21 cellular contexts compared by ENCODE assay signal in the genomic region with DNA sequence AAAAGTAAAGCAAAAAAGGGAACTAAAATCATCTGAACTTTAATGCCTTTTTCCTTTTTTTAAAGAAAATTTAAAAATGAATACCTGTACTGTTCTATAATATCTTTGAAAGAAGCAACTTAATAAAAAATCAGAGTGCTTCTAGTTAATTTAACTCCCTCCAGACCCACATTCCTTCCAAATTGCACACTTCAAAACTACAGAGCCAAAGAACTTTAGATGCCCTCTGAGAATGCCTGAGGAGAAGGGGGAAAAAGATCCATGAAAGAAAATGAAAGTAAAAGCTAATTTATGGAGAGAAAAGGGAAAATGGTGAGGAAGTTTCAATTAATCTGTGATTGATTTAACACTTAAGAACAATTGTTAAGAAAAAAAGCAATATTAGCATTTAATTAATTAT.
DNase-seq lines count a peak whose midpoint lies in the region; ATAC-seq and TF ChIP-seq lines count a peak whose summit lies in the region.
"Had no signal": no experiment of that assay in that cellular context is flagged by ENCODE, and none has a peak within 500 bp of the region (broad histone marks: within the 10 kb centered on the region; RNA-seq: fewer than 3 reads in every experiment).

No MANE protein-coding gene starts in this region.

- no peak overlapping the region for H3K18ac ChIP-seq in IMR-90 (ENCODE audit: low read depth, low read length)

- in situ Hi-C loops in IMR-90 (cut with MboI; ENCODE audit: low sequenced_read_pairs), result no loop called here

- TF ChIP-seq CTCF in A673 (conservative IDR thresholded peaks at IDR 0.05; ENCODE audit: low read depth, low read length) (no peak), IMR-90 (conservative IDR thresholded peaks at IDR 0.05; ENCODE audit: low read depth, low read length) (no peak), brain (conservative IDR thresholded peaks at IDR 0.05) (no peak), omental fat pad (IDR thresholded peaks at IDR 0.05) (no peak)

- POLR2A ChIA-PET in A673 (lab: Charles Lee; ENCODE audit: low non-redundant PET), result no interaction called here
- POLR2A ChIA-PET in IMR-90 (lab: Charles Lee; ENCODE audit: unreplicated experiment), result no interaction called here

- no peak overlapping the region for H3K9ac ChIP-seq in IMR-90 (ENCODE audit: low read depth, low read length)

- H3K79me1 ChIP-seq in IMR-90 (ENCODE audit: low read depth in 1 of 2, low read length in 2 of 2), result no peaks in the 10 kb centered on the region

- no peak for TF ChIP-seq RAD21 in IMR-90 (IDR thresholded peaks at IDR 0.05; ENCODE audit: low read length)

- H2AK5ac ChIP-seq in IMR-90 (ENCODE audit: low read depth, low read length), result no peak overlapping the region

- H3K9me3 ChIP-seq in A673 (ENCODE audit: low read depth, low read length, poor library complexity, severe bottlenecking) (peaks cover 5% of the 10 kb centered on the region), IMR-90 (ENCODE audit: control insufficient read depth, insufficient read depth, low read length) (no peaks in the 10 kb centered on the region)

- H3K4me3 ChIP-seq in A673 (ENCODE audit: low read depth, low read length, poor library complexity, severe bottlenecking) (no peak overlapping the region), IMR-90 (ENCODE audit: insufficient read depth, low read depth, low read length) (no peak overlapping the region)
- H3K4me3 ChIP-seq: MG63 had no signal

- H4K91ac ChIP-seq in IMR-90 (ENCODE audit: insufficient read depth, low read depth, low read length), result no peak overlapping the region

- no peak overlapping the region for H2BK20ac ChIP-seq in IMR-90 (ENCODE audit: low read depth, low read length)

- H3K36me3 ChIP-seq in A673 (ENCODE audit: insufficient read depth, low read length, poor library complexity, severe bottlenecking) (no peaks in the 10 kb centered on the region), IMR-90 (ENCODE audit: control insufficient read depth, insufficient read depth, low read length) (no peaks in the 10 kb centered on the region)
- H3K36me3 ChIP-seq: MG63 had no signal

- dilution Hi-C loops in IMR-90 (cut with HindIII; ENCODE audit: low sequenced_read_pairs, unreplicated experiment), result no loop called here

- H3K4me2 ChIP-seq in IMR-90 (ENCODE audit: low read depth, low read length), result peak overlapping the region; percentile 77

- peak overlapping the region in 3 of 5 experiments; percentile 25 to 87 (median 62) for H3K27ac Mint-ChIP-seq in brain
- no peak overlapping the region for H3K27ac Mint-ChIP-seq in activated naive CD4-positive, alpha-beta T cell treated with anti-CD3 and anti-CD28 coated beads, Interleukin-2, amount 10 ng/mL, durations not matched to agents 7 days and 5 days
- H3K27ac Mint-ChIP-seq: CD8-positive, alpha-beta memory T cell; IgD-negative memory B cell had no signal

- no peaks in the 10 kb centered on the region for H4K20me1 ChIP-seq in IMR-90 (ENCODE audit: insufficient read depth, low read length)

- H3K27me3 ChIP-seq in A673 (replicated peaks; ENCODE audit: insufficient read depth, low read depth, low read length, poor library complexity), result no peaks in the 10 kb centered on the region
- H3K27me3 ChIP-seq in IMR-90 (ENCODE audit: control insufficient read depth, insufficient read depth, low read length), result no peaks in the 10 kb centered on the region
- H3K27me3 ChIP-seq: MG63 had no signal

- TF ChIP-seq POLR2A in IMR-90 (IDR thresholded peaks at IDR 0.05; ENCODE audit: low read depth, low read length), result no peak

- H2BK120ac ChIP-seq in IMR-90 (ENCODE audit: low read depth, low read length), result no peak overlapping the region

- H3K4me1 Mint-ChIP-seq in brain, result peaks cover 35% of the 10 kb centered on the region
- H3K4me1 Mint-ChIP-seq in activated naive CD4-positive, alpha-beta T cell treated with anti-CD3 and anti-CD28 coated beads, Interleukin-2, amount 10 ng/mL, durations not matched to agents 7 days and 5 days, result no peaks in the 10 kb centered on the region
- H3K4me1 Mint-ChIP-seq: CD8-positive, alpha-beta memory T cell; IgD-negative memory B cell had no signal

- H3K9me1 ChIP-seq in IMR-90 (ENCODE audit: insufficient read depth, low read length), result 0 out of 2 replicates have a peak, but pooled peaks cover 5% of the 10 kb centered on the region

- H3K27me3 Mint-ChIP-seq in brain, result no peaks in the 10 kb centered on the region
- H3K27me3 Mint-ChIP-seq in activated naive CD4-positive, alpha-beta T cell treated with anti-CD3 and anti-CD28 coated beads, Interleukin-2, amount 10 ng/mL, durations not matched to agents 7 days and 5 days, result no peaks in the 10 kb centered on the region
- H3K27me3 Mint-ChIP-seq: CD8-positive, alpha-beta memory T cell; IgD-negative memory B cell had no signal

- no peak overlapping the region for H3K56ac ChIP-seq in IMR-90 (ENCODE audit: extremely low read depth, insufficient read depth, low read length)

- H2AK9ac ChIP-seq in IMR-90 (replicated peaks; ENCODE audit: low read depth, low read length, poor library complexity), result no peak overlapping the region

- H4K5ac ChIP-seq in IMR-90 (ENCODE audit: low read depth, low read length), result no peak overlapping the region

- H3K4ac ChIP-seq in IMR-90 (ENCODE audit: low read depth, low read length), result no peak overlapping the region

- H3K4me1 ChIP-seq in A673 (ENCODE audit: insufficient read depth, low read length, poor library complexity, severe bottlenecking) (peaks cover 21% of the 10 kb centered on the region), IMR-90 (ENCODE audit: control insufficient read depth, insufficient read depth, low read length) (peaks cover 4% of the 10 kb centered on the region; the same call in 1 of the 2 replicates)

- H3K27ac ChIP-seq in A673 (ENCODE audit: low read depth, low read length, poor library complexity, severe bottlenecking) (no peak overlapping the region), IMR-90 (ENCODE audit: insufficient read depth, low read length) (no peak overlapping the region)
- H3K27ac ChIP-seq: HL-60 had no signal

- no peak overlapping the region for H3K23ac ChIP-seq in IMR-90 (ENCODE audit: low read depth, low read length)

- no peak overlapping the region for H4K8ac ChIP-seq in IMR-90 (ENCODE audit: low read depth in 2 of 2, low read length in 2 of 2)

- H3K14ac ChIP-seq in IMR-90 (replicated peaks; ENCODE audit: low read depth, low read length), result no peak overlapping the region

- H3K4me3 Mint-ChIP-seq in brain, result peak overlapping the region in 3 of 5 experiments; percentile 5 to 75 (median 25)
- H3K4me3 Mint-ChIP-seq in activated naive CD4-positive, alpha-beta T cell treated with anti-CD3 and anti-CD28 coated beads, Interleukin-2, amount 10 ng/mL, durations not matched to agents 7 days and 5 days, result no peak overlapping the region
- H3K4me3 Mint-ChIP-seq: CD8-positive, alpha-beta memory T cell; H9; IgD-negative memory B cell had no signal

- no peak overlapping the region for H2AFZ ChIP-seq in IMR-90 (replicated peaks; ENCODE audit: low read length, poor library complexity)

- H2BK5ac ChIP-seq in IMR-90 (ENCODE audit: low read depth, low read length, poor library complexity, severe bottlenecking), result no peak overlapping the region

- peaks cover 12% of the 10 kb centered on the region for H3K36me3 Mint-ChIP-seq in brain
- no peaks in the 10 kb centered on the region for H3K36me3 Mint-ChIP-seq in activated naive CD4-positive, alpha-beta T cell treated with anti-CD3 and anti-CD28 coated beads, Interleukin-2, amount 10 ng/mL, durations not matched to agents 7 days and 5 days
- H3K36me3 Mint-ChIP-seq: CD8-positive, alpha-beta memory T cell; IgD-negative memory B cell had no signal

- ATAC-seq in IMR-90 (ENCODE audit: low read depth) (peak; percentile 53), omental fat pad (ENCODE audit: low FRiP score) (no peak), esophagus mucosa (no peak)
- ATAC-seq: PC-3 had no signal

- BruUV-seq in A673 (replicated peaks; lab: Mats Ljungman, UMichigan) (no TSS peak), IMR-90 (replicated peaks; lab: Mats Ljungman, UMichigan) (no TSS peak)

- H3K9me3 Mint-ChIP-seq in brain, result peaks cover 3 to 18% (median 12%) of the 10 kb centered on the region in 5 experiments
- H3K9me3 Mint-ChIP-seq in activated naive CD4-positive, alpha-beta T cell treated with anti-CD3 and anti-CD28 coated beads, Interleukin-2, amount 10 ng/mL, durations not matched to agents 7 days and 5 days, result peaks cover 2% of the 10 kb centered on the region

- DNase-seq in A673 (ENCODE audit: low spot score) (peak; percentile 43), IMR-90 (no peak), kidney tubule cell (ENCODE audit: low spot score) (peak; percentile 10), omental fat pad (ENCODE audit: low spot score) (no peak), SKM-1 (lab: John Stamatoyannopoulos, UW; ENCODE audit: unreplicated experiment) (no peak)
- DNase-seq in activated naive CD4-positive, alpha-beta T cell treated with anti-CD3 and anti-CD28 coated beads, Interleukin-2, amount 10 ng/mL, durations not matched to agents 7 days and 5 days, result no peak
- DNase-seq: CD8-positive, alpha-beta memory T cell; DND-41; H9; Karpas-422; NCI-H1048; NCI-H226; NCI-H524 treated with DMSO at 0.1 percent for 48 hours; RPMI8226; SIG-M5 had no signal

- CTCF ChIA-PET in A673 (lab: Charles Lee) (no interaction called here), IMR-90 (lab: Yijun Ruan, JAX) (no interaction called here)
- CTCF ChIA-PET in activated naive CD4-positive, alpha-beta T cell treated with anti-CD3 and anti-CD28 coated beads, Interleukin-2, amount 10 ng/mL, durations not matched to agents 7 days and 5 days (lab: Charles Lee), result no interaction called here

- intact Hi-C loops in A673 (cut with micrococcal nuclease; ENCODE audit: unreplicated experiment), result no loop called here
- intact Hi-C loops in IMR-90 (cut with micrococcal nuclease), result no loop called here

- no peak overlapping the region for H2BK15ac ChIP-seq in IMR-90 (ENCODE audit: low read depth, low read length)

TF ChIP-seq in IMR-90, 13 proteins besides CTCF, POLR2A, EP300 and RAD21:
- TF ChIP-seq FOS (IDR thresholded peaks at IDR 0.05; ENCODE audit: low read depth, low read length) (no peak), BHLHE40 (IDR thresholded peaks at IDR 0.05; ENCODE audit: low read depth, low read length) (no peak), NFE2L2 (IDR thresholded peaks at IDR 0.05; ENCODE audit: low read depth, low read length) (no peak), CHD1 (IDR thresholded peaks at IDR 0.05; ENCODE audit: low read depth, low read length) (no peak)

Comparison
In these comparisons a context has a peak if more than half of its experiments do, and no peak if none do; other contexts are left out.
1. DNase-seq: peak in A673 (single experiment) and kidney tubule cell (single experiment); none in IMR-90 (single experiment), omental fat pad (single experiment), SKM-1 (single experiment) and activated naive CD4-positive, alpha-beta T cell treated with anti-CD3 and anti-CD28 coated beads, Interleukin-2, amount 10 ng/mL, durations not matched to agents 7 days and 5 days (single experiment).